ENCODE assay signal across 17 cellular contexts in genomic region chr11:36347384-36347906, GRCh38. TPM values are rescaled to one million over a fixed set of nuclear protein-coding genes. Genes with fewer than 3 reads are reported as not detected.
DNase-seq lines count a peak whose midpoint lies in the region; ATAC-seq, FAIRE-seq and TF ChIP-seq lines count a peak whose summit lies in the region.
"Had no signal": no experiment of that assay in that cellular context is flagged by ENCODE, and none has a peak within 500 bp of the region (broad histone marks: within the 10 kb centered on the region; RNA-seq: fewer than 3 reads in every experiment).

No MANE protein-coding gene starts in this region.

- no peaks in the 10 kb centered on the region for H3K79me2 ChIP-seq in OCI-LY3 (ENCODE audit: low read length)

- no peak for TF ChIP-seq CTCF in OCI-LY3 (IDR thresholded peaks at IDR 0.05; ENCODE audit: low read depth, low read length)

- H3K9ac ChIP-seq in OCI-LY3 (ENCODE audit: low read length) = no peak overlapping the region
- H3K9ac ChIP-seq in mesenchymal stem cell (ENCODE audit: low read length) = no peak overlapping the region
- H3K9ac ChIP-seq: BLaER1 had no signal

- WGBS in mesenchymal stem cell = no CpG with 5 or more reads among the region's 1 CpG

- no peak overlapping the region for H3K4ac ChIP-seq in mesenchymal stem cell (ENCODE audit: low read depth in 1 of 2, low read length in 2 of 2)

- H3K23ac ChIP-seq in mesenchymal stem cell (ENCODE audit: low read length in 2 of 2) = no peak overlapping the region

- H3K27me3 ChIP-seq in OCI-LY3 (ENCODE audit: low read depth, low read length) (no peaks in the 10 kb centered on the region), mesenchymal stem cell (ENCODE audit: control insufficient read depth in 1 of 2, insufficient read depth in 1 of 2, low read length in 2 of 2) (peaks cover 0 to 16% of the 10 kb centered on the region in 2 experiments)
- H3K27me3 ChIP-seq: BLaER1, SJCRH30 had no signal

- H2BK12ac ChIP-seq in mesenchymal stem cell (ENCODE audit: low read length in 2 of 2) = no peak overlapping the region

- FAIRE-seq in GM12892 (lab: Jason Lieb, UNC) = peak; percentile 70
- FAIRE-seq: H1 had no signal

- H4K8ac ChIP-seq in mesenchymal stem cell (ENCODE audit: low read length) = no peak overlapping the region

- H3K4me2 ChIP-seq in OCI-LY3 (ENCODE audit: low read length) (peak overlapping the region; percentile 57), mesenchymal stem cell (ENCODE audit: low read length, poor library complexity, severe bottlenecking) (no peak overlapping the region)
- H3K4me2 ChIP-seq: BLaER1 had no signal

- H4K20me1 ChIP-seq in OCI-LY3 (ENCODE audit: insufficient read depth, low read length) = no peaks in the 10 kb centered on the region
- H4K20me1 ChIP-seq: BLaER1 had no signal

- DNase-seq in GM12892 (ENCODE audit: insufficient read length) = no peak
- no peak for DNase-seq in mesenchymal stem cell
- DNase-seq in NCI-H345 (lab: John Stamatoyannopoulos, UW) = no peak
- DNase-seq in ecto neural progenitor cell (ENCODE audit: low spot score) = no peak
- DNase-seq: CD8-positive, alpha-beta memory T cell; HFFc6; NCI-H1436 treated with DMSO at 0.1 percent for 48 hours; NCI-H2081 treated with DMSO at 0.1 percent for 48 hours; NCI-H226; NCI-H526 treated with DMSO at 0.1 percent for 48 hours; SJCRH30 had no signal

- H3K36me3 ChIP-seq in OCI-LY3 (replicated peaks; ENCODE audit: low read depth, low read length) (no peaks in the 10 kb centered on the region), mesenchymal stem cell (ENCODE audit: control insufficient read depth in 1 of 2, insufficient read depth in 2 of 2, low read depth in 1 of 2, low read length in 2 of 2) (no peaks in the 10 kb centered on the region)
- H3K36me3 ChIP-seq: BLaER1, SJCRH30 had no signal

- H3K27ac ChIP-seq in OCI-LY3 (ENCODE audit: low read length) (peak overlapping the region; percentile 40; the same call in 1 of the 2 replicates), mesenchymal stem cell (ENCODE audit: low read length, poor library complexity, severe bottlenecking) (no peak overlapping the region)
- H3K27ac ChIP-seq: BLaER1, RWPE1, SJCRH30 had no signal

- no peak overlapping the region for H2BK15ac ChIP-seq in mesenchymal stem cell (ENCODE audit: low read depth, poor library complexity, severe bottlenecking)

- TF ChIP-seq POLR2A in GM12892 (IDR thresholded peaks at IDR 0.05; ENCODE audit: low read depth, low read length) = no peak

- H2AK5ac ChIP-seq in mesenchymal stem cell (ENCODE audit: low read length, severe bottlenecking) = peak overlapping the region; percentile 27

- H4K91ac ChIP-seq in mesenchymal stem cell (ENCODE audit: low read length) = no peak overlapping the region

- H3K79me1 ChIP-seq in mesenchymal stem cell (replicated peaks; ENCODE audit: low read length, poor library complexity, severe bottlenecking) = no peaks in the 10 kb centered on the region

- H2AFZ ChIP-seq in OCI-LY3 (ENCODE audit: low read depth, low read length) (no peak overlapping the region), mesenchymal stem cell (ENCODE audit: low read depth, low read length) (no peak overlapping the region)

- ATAC-seq in GM19035 (IDR thresholded peaks at IDR 0.05; ENCODE audit: unreplicated experiment) (peak; percentile 49), GM18502 (IDR thresholded peaks at IDR 0.05; ENCODE audit: poor library complexity, unreplicated experiment) (no peak)

- H2BK120ac ChIP-seq in mesenchymal stem cell (ENCODE audit: low read depth, low read length) = no peak overlapping the region

- H3K4me3 ChIP-seq in OCI-LY3 (ENCODE audit: low read length) (peak overlapping the region; percentile 10; the same call in 1 of the 2 replicates), mesenchymal stem cell (ENCODE audit: insufficient read depth in 1 of 2, low read depth in 1 of 2, low read length in 2 of 2) (no peak overlapping the region)
- H3K4me3 ChIP-seq: BLaER1, SJCRH30 had no signal

- H3K4me1 ChIP-seq in OCI-LY3 (ENCODE audit: low read length) (peaks cover 21% of the 10 kb centered on the region), mesenchymal stem cell (ENCODE audit: control insufficient read depth, insufficient read depth, low read depth, low read length) (peaks cover 6% of the 10 kb centered on the region)
- H3K4me1 ChIP-seq: SJCRH30 had no signal

- H3K9me3 ChIP-seq in OCI-LY3 (ENCODE audit: insufficient read depth, low read length) (no peaks in the 10 kb centered on the region), mesenchymal stem cell (ENCODE audit: control insufficient read depth, low read length) (no peaks in the 10 kb centered on the region)
- H3K9me3 ChIP-seq: BLaER1, SJCRH30 had no signal

- H3K14ac ChIP-seq in mesenchymal stem cell (ENCODE audit: low read length in 2 of 2) = peak overlapping the region in 1 of 2 experiments; percentile 53

- H2BK5ac ChIP-seq in mesenchymal stem cell (ENCODE audit: low read depth, low read length, poor library complexity, severe bottlenecking) = no peak overlapping the region

- H3K18ac ChIP-seq in mesenchymal stem cell (ENCODE audit: low read depth in 1 of 2, low read length in 2 of 2) = no peak overlapping the region

RNA-seq across cellular contexts. Expression of gene PRR5L, which starts 51.4 kb away (rescaled TPM):
- polyA plus RNA-seq in GM12892 (2012; ENCODE audit: missing spikeins) = 0.25 TPM
- polyA plus RNA-seq in mesenchymal stem cell (2013, experiment 1 of 2) = 4.9 TPM
- polyA plus RNA-seq in mesenchymal stem cell (2013, experiment 2 of 2) = 5.7 TPM

RNA-seq across cellular contexts. Expression of gene COMMD9, which starts 58.2 kb away (rescaled TPM):
- 29.3 TPM for polyA plus RNA-seq in GM12892 (2012; ENCODE audit: missing spikeins)
- 63.0 TPM for polyA plus RNA-seq in mesenchymal stem cell (2013, experiment 1 of 2)
- polyA plus RNA-seq in mesenchymal stem cell (2013, experiment 2 of 2) = 75.3 TPM
